In the genomic region with DNA sequence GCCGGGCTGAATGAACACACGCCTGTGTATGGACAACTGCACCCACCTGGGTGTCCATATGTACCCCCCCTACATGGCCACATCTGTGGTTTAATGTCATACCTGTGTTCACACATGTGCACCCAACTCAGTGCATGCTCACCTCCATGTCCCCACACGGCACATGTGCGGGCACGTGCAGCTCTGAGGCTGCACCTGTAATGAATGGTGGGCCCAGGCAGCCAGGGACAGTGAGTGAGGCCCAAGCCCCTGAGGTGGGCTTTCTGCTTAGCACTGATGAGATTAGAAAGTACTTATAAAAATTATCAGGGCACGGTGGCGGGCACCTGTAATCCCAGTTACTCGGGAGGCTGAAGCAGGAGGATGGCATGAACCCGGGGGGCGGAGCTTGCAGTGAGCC, we compare ENCODE assay signal across 17 cellular contexts. TPM values are rescaled to one million over a fixed set of nuclear protein-coding genes. Genes with fewer than 3 reads are reported as not detected.
DNase-seq lines count a peak whose midpoint lies in the region; ATAC-seq and TF ChIP-seq lines count a peak whose summit lies in the region.
"Had no signal": no experiment of that assay in that cellular context is flagged by ENCODE, and none has a peak within 500 bp of the region (broad histone marks: within the 10 kb centered on the region; RNA-seq: fewer than 3 reads in every experiment).

No MANE protein-coding gene starts in this region.

- H3K4me3 ChIP-seq in tibial nerve: no peak overlapping the region

- no peak overlapping the region for H3K27ac Mint-ChIP-seq in osteocyte (ENCODE audit: unreplicated experiment)
- no peak overlapping the region for H3K27ac Mint-ChIP-seq in type B pancreatic cell
- H3K27ac Mint-ChIP-seq: B cell, H9, IgD-negative memory B cell had no signal

- H3K27me3 Mint-ChIP-seq in osteocyte (ENCODE audit: unreplicated experiment) (peaks cover 2% of the 10 kb centered on the region), type B pancreatic cell (peaks cover 4% of the 10 kb centered on the region)
- H3K27me3 Mint-ChIP-seq: IgD-negative memory B cell had no signal

- H3K36me3 Mint-ChIP-seq in osteocyte (ENCODE audit: unreplicated experiment) (no peaks in the 10 kb centered on the region), type B pancreatic cell (no peaks in the 10 kb centered on the region)
- H3K36me3 Mint-ChIP-seq: CD4-positive, alpha-beta memory T cell had no signal

- H3K36me3 ChIP-seq in tibial nerve: no peaks in the 10 kb centered on the region

- H3K4me3 Mint-ChIP-seq in osteocyte (ENCODE audit: unreplicated experiment) (no peak overlapping the region), type B pancreatic cell (no peak overlapping the region)
- H3K4me3 Mint-ChIP-seq: B cell, H9 had no signal

- DNase-seq in activated effector memory CD4-positive, alpha-beta T cell treated with anti-CD3 and anti-CD28 coated beads, Interleukin-2, amount 50 U/mL, for 16 hours: peak; percentile 38
- no peak for DNase-seq in activated effector memory CD4-positive, alpha-beta T cell treated with Interleukin-2 at 50 U/mL for 16 hours
- DNase-seq in ecto neural progenitor cell (ENCODE audit: low spot score) (peak; percentile 27), osteocyte (ENCODE audit: extremely low spot score, unreplicated experiment) (peak; percentile 73), type B pancreatic cell (ENCODE audit: extremely low spot score, unreplicated experiment) (peak; percentile 55), tibial nerve (ENCODE audit: low spot score in 2 of 2) (no peak), HCEC 1CT (no peak)
- DNase-seq: 8988T; C1 segment of cervical spinal cord; CD4-positive, alpha-beta memory T cell; DMS79 treated with DMSO at 0.1 percent for 48 hours; EL; GOT3; H9 had no signal

- WGBS in tibial nerve, 2 donors: 91 to 96% methylated on average over 10 of the region's 10 CpGs

- no peak for TF ChIP-seq CTCF in osteocyte (IDR thresholded peaks at IDR 0.05)
- TF ChIP-seq CTCF in type B pancreatic cell (conservative IDR thresholded peaks at IDR 0.05): no peak
- no peak for TF ChIP-seq CTCF in tibial nerve (IDR thresholded peaks at IDR 0.05)

- peaks cover 0 to 9% of the 10 kb centered on the region in 2 donors for H3K27me3 ChIP-seq in tibial nerve

- H3K4me1 Mint-ChIP-seq in osteocyte (ENCODE audit: unreplicated experiment) (no peaks in the 10 kb centered on the region), type B pancreatic cell (ENCODE audit: unreplicated experiment) (peaks cover 4% of the 10 kb centered on the region)
- H3K4me1 Mint-ChIP-seq: B cell had no signal

- no peaks in the 10 kb centered on the region for H3K9me3 ChIP-seq in tibial nerve

- no peak for TF ChIP-seq EP300 in tibial nerve (IDR thresholded peaks at IDR 0.05)

- TF ChIP-seq POLR2A in tibial nerve (IDR thresholded peaks at IDR 0.05): no peak

- H3K27ac ChIP-seq in tibial nerve: no peak overlapping the region

- H3K9me3 Mint-ChIP-seq in osteocyte (ENCODE audit: unreplicated experiment): no peaks in the 10 kb centered on the region
- H3K9me3 Mint-ChIP-seq in type B pancreatic cell: no peaks in the 10 kb centered on the region
- H3K9me3 Mint-ChIP-seq: CD4-positive, alpha-beta memory T cell; H9; IgD-negative memory B cell had no signal

- no peaks in the 10 kb centered on the region for H3K4me1 ChIP-seq in tibial nerve

- ATAC-seq in HG03520 (IDR thresholded peaks at IDR 0.05; ENCODE audit: unreplicated experiment): no peak

RNA-seq across cellular contexts. Expression of gene CSF3R, which starts 42.5 kb away (rescaled TPM):
- not detected in 2 replicates for total RNA-seq in osteocyte
- 2.1 and 10.6 TPM in 2 replicates for total RNA-seq in type B pancreatic cell (ENCODE audit: low replicate concordance)
- total RNA-seq in tibial nerve: 10 to 100 TPM; 12.5 to 27.8 (median 19.8) TPM
- total RNA-seq: H9 had no signal

Comparison
In these comparisons a context has a peak if more than half of its experiments do, and no peak if none do; other contexts are left out.
1. DNase-seq: peak in activated effector memory CD4-positive, alpha-beta T cell treated with anti-CD3 and anti-CD28 coated beads, Interleukin-2, amount 50 U/mL, for 16 hours (single experiment), ecto neural progenitor cell (single experiment), osteocyte (single experiment) and type B pancreatic cell (single experiment); none in activated effector memory CD4-positive, alpha-beta T cell treated with Interleukin-2 at 50 U/mL for 16 hours (single experiment), tibial nerve (0 of 2) and HCEC 1CT (single experiment).